In genomic region chr5:17149786-17150185, GRCh38 we compare ENCODE assay signal across 37 cellular contexts.
"Had no signal": no experiment of that assay in that cellular context is flagged by ENCODE, and none has a peak within 500 bp of the region (broad histone marks: within the 10 kb centered on the region; RNA-seq: fewer than 3 reads in every experiment).

No MANE protein-coding gene starts in this region.

- H3K4me1 ChIP-seq: ascending aorta had no signal

- H3K9me3 ChIP-seq: ascending aorta had no signal

- H3K36me3 Mint-ChIP-seq: activated CD4-positive, alpha-beta memory T cell treated with anti-CD3 and anti-CD28 coated beads for 36 hours; activated naive CD4-positive, alpha-beta T cell treated with anti-CD3 and anti-CD28 coated beads, Interleukin-2, amount 50 U/mL, for 24 hours; activated naive CD8-positive, alpha-beta T cell; activated naive CD8-positive, alpha-beta T cell treated with anti-CD3 and anti-CD28 coated beads, Interleukin-2, amount 10 ng/mL, durations not matched to agents 7 days and 5 days had no signal

- H3K4me3 ChIP-seq: ascending aorta, cardiac muscle cell had no signal

- H3K9me3 Mint-ChIP-seq: activated B cell treated with CpG ODN at 0.5 μM for 24 hours; activated CD4-positive, alpha-beta memory T cell treated with anti-CD3 and anti-CD28 coated beads for 36 hours; activated CD4-positive, alpha-beta T cell treated with anti-CD3 and anti-CD28 coated beads, Interleukin-2, amount 10 ng/mL, durations not matched to agents 24 days and 14 days; activated CD8-positive, alpha-beta T cell treated with anti-CD3 and anti-CD28 coated beads for 36 hours; activated naive CD4-positive, alpha-beta T cell treated with anti-CD3 and anti-CD28 coated beads for 36 hours; activated naive CD4-positive, alpha-beta T cell treated with anti-CD3 and anti-CD28 coated beads, Interleukin-2, amount 50 U/mL, for 24 hours; activated naive CD8-positive, alpha-beta T cell treated with anti-CD3 and anti-CD28 coated beads, Interleukin-2, amount 10 ng/mL, durations not matched to agents 7 days and 5 days; activated naive CD8-positive, alpha-beta T cell treated with anti-CD3 and anti-CD28 coated beads, Interleukin-2, amount 50 U/mL, for 24 hours; activated T-cell treated with anti-CD3 and anti-CD28 coated beads, Interleukin-2, amount 50 U/mL, for 4 hours; activated T-helper 1 cell treated with anti-CD3 and anti-CD28 coated beads, Interleukin-12 subunit alpha, Interleukin-12 subunit beta, Interleukin-2, Interleukin-4 antibody, amounts not matched to agents 30 ng/mL and 10 ng/mL and 1 ng/mL, durations not matched to agents 14 hours and 24 hours and 36 hours; activated T-helper 17 cell treated with anti-CD3 and anti-CD28 coated beads, Interleukin-2, amount 50 U/mL, for 72 hours; brain; T-helper 1 cell treated with Interleukin-12 subunit alpha and Interleukin-12 subunit beta and Interleukin-4 antibody, amounts not matched to agents 30 μg/mL and 1 μg/mL, for 36 hours; T-helper 2 cell treated with Interferon-gamma antibody and Interleukin-4, amounts not matched to agents 5 μg/mL and 100 μg/mL, for 36 hours had no signal

- H3K27ac ChIP-seq: ascending aorta, cardiac muscle cell, VCaP had no signal

- DNase-seq: activated B cell treated with CpG ODN at 0.5 μM for 24 hours; activated CD4-positive, alpha-beta memory T cell treated with anti-CD3 and anti-CD28 coated beads for 36 hours; activated CD4-positive, alpha-beta T cell treated with anti-CD3 and anti-CD28 coated beads for 4 hours; activated CD4-positive, alpha-beta T cell treated with anti-CD3 and anti-CD28 coated beads, Interleukin-2, amount 10 ng/mL, durations not matched to agents 24 days and 14 days; activated CD4-positive, alpha-beta T cell treated with anti-CD3 and anti-CD28 coated beads, Interleukin-2, amount 50 U/mL, for 1 hour; activated CD4-positive, alpha-beta T cell treated with anti-CD3 and anti-CD28 coated beads, Interleukin-2, amount 50 U/mL, for 4 hours; activated CD4-positive, CD25-positive, alpha-beta regulatory T cell treated with anti-CD3 and anti-CD28 coated beads, Interleukin-2, amount 50 U/mL, for 72 hours; activated CD8-positive, alpha-beta memory T cell treated with anti-CD3 and anti-CD28 coated beads, Interleukin-2, amount 50 U/mL, for 4 hours; activated CD8-positive, alpha-beta T cell treated with anti-CD3 and anti-CD28 coated beads for 36 hours; activated effector memory CD4-positive, alpha-beta T cell treated with anti-CD3 and anti-CD28 coated beads, Interleukin-2, amount 50 U/mL, for 16 hours; activated gamma-delta T cell treated with Interleukin-2 at 50 U/mL for 16 hours; activated naive CD4-positive, alpha-beta T cell; activated naive CD4-positive, alpha-beta T cell treated with anti-CD3 and anti-CD28 coated beads for 36 hours; activated naive CD8-positive, alpha-beta T cell treated with anti-CD3 and anti-CD28 coated beads, Interleukin-2, amount 10 ng/mL, durations not matched to agents 7 days and 5 days; activated naive CD8-positive, alpha-beta T cell treated with anti-CD3 and anti-CD28 coated beads, Interleukin-2, amount 50 U/mL, for 24 hours; activated T-cell treated with anti-CD3 and anti-CD28 coated beads for 4 hours; activated T-cell treated with anti-CD3 and anti-CD28 coated beads, Interleukin-2, amount 50 U/mL, for 1 hour; activated T-cell treated with anti-CD3 and anti-CD28 coated beads, Interleukin-2, amount 50 U/mL, for 4 hours; activated T-cell treated with anti-CD3 and anti-CD28 coated beads, Interleukin-2, amount 50 U/mL, for 72 hours; amygdala; anterior cingulate cortex; caudate nucleus; cerebellar nuclear complex; T-helper 1 cell; T-helper 2 cell; T-helper 9 cell had no signal

- H3K27me3 ChIP-seq: ascending aorta, cardiac muscle cell had no signal

- H3K36me3 ChIP-seq: ascending aorta, cardiac muscle cell had no signal

- H3K27ac Mint-ChIP-seq: activated B cell treated with CpG ODN at 0.5 μM for 24 hours; activated CD4-positive, alpha-beta memory T cell treated with anti-CD3 and anti-CD28 coated beads for 36 hours; activated CD4-positive, alpha-beta T cell treated with anti-CD3 and anti-CD28 coated beads, Interleukin-2, amount 10 ng/mL, durations not matched to agents 24 days and 14 days; activated CD8-positive, alpha-beta T cell treated with anti-CD3 and anti-CD28 coated beads for 36 hours; activated naive CD4-positive, alpha-beta T cell treated with anti-CD3 and anti-CD28 coated beads for 36 hours; activated naive CD4-positive, alpha-beta T cell treated with anti-CD3 and anti-CD28 coated beads, Interleukin-2, amount 50 U/mL, for 24 hours; activated naive CD8-positive, alpha-beta T cell; activated naive CD8-positive, alpha-beta T cell treated with anti-CD3 and anti-CD28 coated beads, Interleukin-2, amount 10 ng/mL, durations not matched to agents 7 days and 5 days; activated naive CD8-positive, alpha-beta T cell treated with anti-CD3 and anti-CD28 coated beads, Interleukin-2, amount 50 U/mL, for 24 hours; activated T-cell treated with anti-CD3 and anti-CD28 coated beads, Interleukin-2, amount 50 U/mL, for 72 hours; activated T-helper 1 cell treated with anti-CD3 and anti-CD28 coated beads, Interleukin-12 subunit alpha, Interleukin-12 subunit beta, Interleukin-2, Interleukin-4 antibody, amounts not matched to agents 30 ng/mL and 10 ng/mL and 1 ng/mL, durations not matched to agents 14 hours and 24 hours and 36 hours; activated T-helper 17 cell treated with anti-CD3 and anti-CD28 coated beads, Interleukin-2, amount 50 U/mL, for 72 hours; brain; T-helper 1 cell treated with Interleukin-12 subunit alpha and Interleukin-12 subunit beta and Interleukin-4 antibody, amounts not matched to agents 30 μg/mL and 1 μg/mL, for 36 hours; T-helper 2 cell treated with Interferon-gamma antibody and Interleukin-4, amounts not matched to agents 5 μg/mL and 100 μg/mL, for 36 hours had no signal

- H3K27me3 Mint-ChIP-seq: activated B cell treated with CpG ODN at 0.5 μM for 24 hours; activated CD4-positive, alpha-beta memory T cell treated with anti-CD3 and anti-CD28 coated beads for 36 hours; activated CD4-positive, alpha-beta T cell treated with anti-CD3 and anti-CD28 coated beads, Interleukin-2, amount 10 ng/mL, durations not matched to agents 24 days and 14 days; activated CD8-positive, alpha-beta T cell treated with anti-CD3 and anti-CD28 coated beads for 36 hours; activated naive CD4-positive, alpha-beta T cell treated with anti-CD3 and anti-CD28 coated beads, Interleukin-2, amount 50 U/mL, for 24 hours; activated naive CD8-positive, alpha-beta T cell treated with anti-CD3 and anti-CD28 coated beads, Interleukin-2, amount 10 ng/mL, durations not matched to agents 7 days and 5 days; activated naive CD8-positive, alpha-beta T cell treated with anti-CD3 and anti-CD28 coated beads, Interleukin-2, amount 50 U/mL, for 24 hours; activated T-helper 17 cell treated with anti-CD3 and anti-CD28 coated beads, Interleukin-2, amount 50 U/mL, for 72 hours; brain; central memory CD8-positive, alpha-beta T cell had no signal

- H3K4me1 Mint-ChIP-seq: activated B cell treated with CpG ODN at 0.5 μM for 24 hours; activated CD4-positive, alpha-beta T cell treated with anti-CD3 and anti-CD28 coated beads, Interleukin-2, amount 10 ng/mL, durations not matched to agents 24 days and 14 days; activated naive CD4-positive, alpha-beta T cell treated with anti-CD3 and anti-CD28 coated beads, Interleukin-2, amount 50 U/mL, for 24 hours; activated naive CD8-positive, alpha-beta T cell treated with anti-CD3 and anti-CD28 coated beads, Interleukin-2, amount 10 ng/mL, durations not matched to agents 7 days and 5 days; activated naive CD8-positive, alpha-beta T cell treated with anti-CD3 and anti-CD28 coated beads, Interleukin-2, amount 50 U/mL, for 24 hours; activated T-helper 17 cell treated with anti-CD3 and anti-CD28 coated beads, Interleukin-2, amount 50 U/mL, for 72 hours; central memory CD8-positive, alpha-beta T cell had no signal

- H3K4me3 Mint-ChIP-seq: activated B cell treated with CpG ODN at 0.5 μM for 24 hours; activated CD4-positive, alpha-beta memory T cell treated with anti-CD3 and anti-CD28 coated beads for 36 hours; activated CD4-positive, alpha-beta T cell treated with anti-CD3 and anti-CD28 coated beads, Interleukin-2, amount 10 ng/mL, durations not matched to agents 24 days and 14 days; activated CD8-positive, alpha-beta T cell treated with anti-CD3 and anti-CD28 coated beads for 36 hours; activated naive CD4-positive, alpha-beta T cell treated with anti-CD3 and anti-CD28 coated beads for 36 hours; activated naive CD4-positive, alpha-beta T cell treated with anti-CD3 and anti-CD28 coated beads, Interleukin-2, amount 50 U/mL, for 24 hours; activated naive CD8-positive, alpha-beta T cell; activated naive CD8-positive, alpha-beta T cell treated with anti-CD3 and anti-CD28 coated beads, Interleukin-2, amount 10 ng/mL, durations not matched to agents 7 days and 5 days; activated naive CD8-positive, alpha-beta T cell treated with anti-CD3 and anti-CD28 coated beads, Interleukin-2, amount 50 U/mL, for 24 hours; activated T-cell treated with anti-CD3 and anti-CD28 coated beads, Interleukin-2, amount 50 U/mL, for 4 hours; activated T-cell treated with anti-CD3 and anti-CD28 coated beads, Interleukin-2, amount 50 U/mL, for 72 hours; activated T-helper 1 cell treated with anti-CD3 and anti-CD28 coated beads, Interleukin-12 subunit alpha, Interleukin-12 subunit beta, Interleukin-2, Interleukin-4 antibody, amounts not matched to agents 30 ng/mL and 10 ng/mL and 1 ng/mL, durations not matched to agents 14 hours and 24 hours and 36 hours; activated T-helper 17 cell treated with anti-CD3 and anti-CD28 coated beads, Interleukin-2, amount 50 U/mL, for 72 hours; brain; central memory CD8-positive, alpha-beta T cell; T-helper 1 cell treated with Interleukin-12 subunit alpha and Interleukin-12 subunit beta and Interleukin-4 antibody, amounts not matched to agents 30 μg/mL and 1 μg/mL, for 36 hours; T-helper 2 cell treated with Interferon-gamma antibody and Interleukin-4, amounts not matched to agents 5 μg/mL and 100 μg/mL, for 36 hours had no signal
